ENCODE assay signal across 9 cellular contexts in genomic region chr18:23585897-23586248, GRCh38. TPM values are rescaled to one million over a fixed set of nuclear protein-coding genes. Genes with fewer than 3 reads are reported as not detected.
DNase-seq lines count a peak whose midpoint lies in the region; ATAC-seq, FAIRE-seq and TF ChIP-seq lines count a peak whose summit lies in the region.
"Had no signal": no experiment of that assay in that cellular context is flagged by ENCODE, and none has a peak within 500 bp of the region (broad histone marks: within the 10 kb centered on the region; RNA-seq: fewer than 3 reads in every experiment).

No MANE protein-coding gene starts in this region.

- no peak for DNase-seq in activated naive CD4-positive, alpha-beta T cell treated with anti-CD3 and anti-CD28 coated beads for 36 hours
- DNase-seq in activated naive CD4-positive, alpha-beta T cell treated with anti-CD3 and anti-CD28 coated beads, Interleukin-2, amount 50 U/mL, for 16 hours: no peak
- peak; percentile 23 for DNase-seq in SW480 (ENCODE audit: low spot score)
- no peak for DNase-seq in small intestine
- DNase-seq in DMS153 treated with DMSO at 0.1 percent for 48 hours (lab: John Stamatoyannopoulos, UW; ENCODE audit: unreplicated experiment): no peak
- no peak for DNase-seq in SHP77 (lab: John Stamatoyannopoulos, UW)

- CTCF ChIA-PET in activated naive CD4-positive, alpha-beta T cell treated with anti-CD3 and anti-CD28 coated beads for 36 hours (lab: Charles Lee): interaction anchor here (1.0 to 3.6 kb wide), 4 partner anchors 10 to 85 kb away, joined by 3 to 22 read pairs (median 3); no protein-coding TSS in a partner anchor

- H3K4me1 ChIP-seq in gastroesophageal sphincter: peaks cover 0 to 47% (median 7%) of the 10 kb centered on the region in 3 donors
- peaks cover 4 to 19% of the 10 kb centered on the region in 2 donors for H3K4me1 ChIP-seq in small intestine (ENCODE audit: control insufficient read depth in 2 of 2, insufficient read depth in 1 of 2, low read depth in 1 of 2, low read length in 1 of 2)

- intact Hi-C loops in activated naive CD4-positive, alpha-beta T cell treated with anti-CD3 and anti-CD28 coated beads for 36 hours (cut with micrococcal nuclease): loop anchor here (1.0 to 10.0 kb wide), 12 partner anchors 12 to 791 kb away; partner anchors contain the start of genes CABLES1, RIOK3 and RMC1

- TF ChIP-seq CTCF in gastroesophageal sphincter (IDR thresholded peaks at IDR 0.05): no peak

- no peak for TF ChIP-seq EP300 in gastroesophageal sphincter (IDR thresholded peaks at IDR 0.05)

- no peaks in the 10 kb centered on the region for H3K27me3 ChIP-seq in gastroesophageal sphincter
- H3K27me3 ChIP-seq in small intestine (ENCODE audit: control insufficient read depth in 2 of 2, insufficient read depth in 2 of 2, low read length in 2 of 2): no peaks in the 10 kb centered on the region

- H3K27ac Mint-ChIP-seq in activated naive CD4-positive, alpha-beta T cell treated with anti-CD3 and anti-CD28 coated beads for 36 hours: peak overlapping the region; percentile 95

- ATAC-seq in gastroesophageal sphincter: no peak
- no peak for ATAC-seq in GM21423 (IDR thresholded peaks at IDR 0.05; ENCODE audit: unreplicated experiment)

- 7 to 10% methylated on average over 2 of the region's 14 CpGs for WGBS in gastroesophageal sphincter (ENCODE audit: low coverage in 1 of 2), 2 donors
- 0 to 1% (median 1%) methylated on average over 13 to 14 of the region's 14 CpGs for WGBS in small intestine, 3 donors

- no peaks in the 10 kb centered on the region for H3K9me3 Mint-ChIP-seq in activated naive CD4-positive, alpha-beta T cell treated with anti-CD3 and anti-CD28 coated beads for 36 hours

- peaks cover 39% of the 10 kb centered on the region for H3K4me1 Mint-ChIP-seq in activated naive CD4-positive, alpha-beta T cell treated with anti-CD3 and anti-CD28 coated beads for 36 hours (ENCODE audit: low read depth)

- FAIRE-seq in small intestine (lab: Jason Lieb, UNC): no peak
- FAIRE-seq: colon had no signal

- no peaks in the 10 kb centered on the region for H3K27me3 Mint-ChIP-seq in activated naive CD4-positive, alpha-beta T cell treated with anti-CD3 and anti-CD28 coated beads for 36 hours (ENCODE audit: low read depth)

- H3K9me3 ChIP-seq in gastroesophageal sphincter (no peaks in the 10 kb centered on the region), small intestine (ENCODE audit: control insufficient read depth, low read depth) (no peaks in the 10 kb centered on the region)

- H3K27ac ChIP-seq in gastroesophageal sphincter (peak overlapping the region; percentile 93 to 100 (median 96)), small intestine (ENCODE audit: low read depth in 1 of 2, low read length in 1 of 2) (peak overlapping the region; percentile 96 to 100)

- TF ChIP-seq POLR2A in gastroesophageal sphincter (IDR thresholded peaks at IDR 0.05): no peak

- peaks cover 3% of the 10 kb centered on the region for H3K36me3 Mint-ChIP-seq in activated naive CD4-positive, alpha-beta T cell treated with anti-CD3 and anti-CD28 coated beads for 36 hours (ENCODE audit: low read depth)

- H3K36me3 ChIP-seq in gastroesophageal sphincter (no peaks in the 10 kb centered on the region), small intestine (ENCODE audit: control insufficient read depth in 2 of 2, insufficient read depth in 2 of 2, low read length in 2 of 2) (no peaks in the 10 kb centered on the region)

- peak overlapping the region; percentile 60 to 91 for H3K4me3 ChIP-seq in gastroesophageal sphincter
- H3K4me3 ChIP-seq in small intestine (ENCODE audit: low read depth in 1 of 2, low read length in 2 of 2): peak overlapping the region; percentile 79 to 93

- peak overlapping the region; percentile 91 for H3K4me3 Mint-ChIP-seq in activated naive CD4-positive, alpha-beta T cell treated with anti-CD3 and anti-CD28 coated beads for 36 hours

RNA-seq across cellular contexts. Expression of gene NPC1, which starts 0.4 kb away (rescaled TPM):
- 10 to 100 TPM; 25.9 to 27.9 TPM for total RNA-seq in activated naive CD4-positive, alpha-beta T cell treated with anti-CD3 and anti-CD28 coated beads for 36 hours
- total RNA-seq in gastroesophageal sphincter: 10 to 100 TPM; 35.6 to 63.2 (median 51.9) TPM
- 10 to 100 TPM in 2 of 3 donors, 1 to 10 TPM in 1; 8.7 to 24.9 (median 17.0) TPM for polyA plus RNA-seq in small intestine
